24 cellular contexts compared by ENCODE assay signal in the genomic region with DNA sequence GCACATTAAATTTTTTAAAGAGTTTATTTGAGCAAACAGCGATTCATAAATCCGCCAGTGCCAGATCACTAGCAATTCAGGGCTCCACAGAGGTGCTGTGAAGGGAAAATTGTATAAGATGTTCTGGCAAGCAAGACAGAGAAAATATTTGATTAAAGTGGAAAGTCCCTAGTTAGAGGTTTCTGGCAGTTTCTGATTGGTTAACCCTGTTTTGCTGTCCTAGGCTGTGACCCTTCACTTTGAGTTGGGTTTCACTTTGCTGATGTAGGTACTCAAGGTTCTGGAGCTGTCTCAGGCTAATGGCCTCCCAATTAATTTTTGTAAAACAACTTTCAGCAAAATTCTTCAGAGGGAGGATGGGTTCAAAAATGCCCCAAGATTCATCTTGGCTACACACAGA.
"Had no signal": no experiment of that assay in that cellular context is flagged by ENCODE, and none has a peak within 500 bp of the region (broad histone marks: within the 10 kb centered on the region; RNA-seq: fewer than 3 reads in every experiment).

No MANE protein-coding gene starts in this region.

- H3K27ac ChIP-seq: heart right ventricle, neutrophil, ovary, psoas muscle, right atrium auricular region, spleen, thoracic aorta, upper lobe of left lung, VCaP had no signal

- H3K4me1 ChIP-seq: heart right ventricle, psoas muscle, right atrium auricular region, upper lobe of left lung had no signal

- FAIRE-seq: endometrium had no signal

- ATAC-seq: activated CD4-positive, CD25-positive, alpha-beta regulatory T cell treated with anti-CD3 and anti-CD28 coated beads, Interleukin-2, amount 50 U/mL, for 24 hours; activated CD8-positive, alpha-beta memory T cell treated with anti-CD3 and anti-CD28 coated beads, Interleukin-2, amount 10 ng/mL, durations not matched to agents 7 days and 5 days; activated CD8-positive, alpha-beta T cell treated with anti-CD3 and anti-CD28 coated beads for 36 hours; activated naive CD4-positive, alpha-beta T cell treated with anti-CD3 and anti-CD28 coated beads, Interleukin-2, amount 50 U/mL, for 72 hours; heart right ventricle; left cardiac atrium; natural killer cell treated with Interleukin-12 subunit alpha and Interleukin-12 subunit beta and Interleukin-15 and Interleukin-18, amount 100 ng/mL, for 72 hours; psoas muscle had no signal

- H3K9me3 ChIP-seq: neutrophil, ovary, psoas muscle, right atrium auricular region, thoracic aorta, upper lobe of left lung had no signal

- H3K27me3 ChIP-seq: heart right ventricle, neutrophil, ovary, right atrium auricular region, upper lobe of left lung had no signal

- DNase-seq: activated CD4-positive, alpha-beta T cell treated with anti-CD3 and anti-CD28 coated beads, Interleukin-2, amount 10 ng/mL, durations not matched to agents 24 days and 14 days; activated CD8-positive, alpha-beta memory T cell treated with anti-CD3 and anti-CD28 coated beads, Interleukin-2, amount 10 ng/mL, durations not matched to agents 7 days and 5 days; activated CD8-positive, alpha-beta T cell treated with anti-CD3 and anti-CD28 coated beads for 36 hours; activated gamma-delta T cell treated with Interleukin-2 at 50 U/mL for 16 hours; activated T-cell treated with anti-CD3 and anti-CD28 coated beads for 4 hours; aorta; foreskin fibroblast; heart right ventricle; islet precursor cell; left cardiac atrium; ovary; psoas muscle; spleen; stimulated activated CD4-positive, alpha-beta T cell treated with anti-CD3 and anti-CD28 coated beads, Interleukin-4, amount 100 ng/mL, for 1 hour; stimulated activated naive CD4-positive, alpha-beta T cell; upper lobe of left lung had no signal

- H3K4me3 ChIP-seq: heart right ventricle, ovary, psoas muscle, right atrium auricular region, spleen, thoracic aorta, upper lobe of left lung had no signal

- H3K36me3 ChIP-seq: heart right ventricle, neutrophil, ovary, right atrium auricular region, spleen, thoracic aorta, upper lobe of left lung had no signal
